ENCODE assay signal across 17 cellular contexts in the genomic region with DNA sequence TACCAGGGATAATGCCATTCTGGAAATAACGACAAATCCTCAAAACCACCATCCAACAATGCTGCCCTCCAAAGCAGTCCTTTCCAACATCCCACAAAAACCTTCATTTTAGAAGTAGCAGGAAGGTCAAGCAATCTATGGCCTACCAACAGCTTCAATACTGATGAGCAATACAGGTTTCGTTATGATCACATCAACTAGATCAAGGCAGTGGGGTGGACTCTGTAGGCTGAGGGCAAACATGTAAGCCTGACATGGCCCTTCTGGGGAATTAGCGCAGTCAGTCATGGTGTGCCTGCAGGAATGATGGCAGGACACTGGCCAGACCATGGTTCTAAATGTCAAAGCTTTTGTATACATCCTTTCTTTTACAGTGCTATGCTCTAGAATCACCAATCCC. TPM values are rescaled to one million over a fixed set of nuclear protein-coding genes. Genes with fewer than 3 reads are reported as not detected.
DNase-seq lines count a peak whose midpoint lies in the region; ATAC-seq and TF ChIP-seq lines count a peak whose summit lies in the region.
"Had no signal": no experiment of that assay in that cellular context is flagged by ENCODE, and none has a peak within 500 bp of the region (broad histone marks: within the 10 kb centered on the region; RNA-seq: fewer than 3 reads in every experiment).

No MANE protein-coding gene starts in this region.

- no peaks in the 10 kb centered on the region for H3K9me3 Mint-ChIP-seq in activated T-cell treated with anti-CD3 and anti-CD28 coated beads, Interleukin-2, amount 50 U/mL, for 24 hours
- H3K9me3 Mint-ChIP-seq in endothelial cell (ENCODE audit: unreplicated experiment) = no peaks in the 10 kb centered on the region
- no peaks in the 10 kb centered on the region for H3K9me3 Mint-ChIP-seq in stimulated activated effector memory CD8-positive, alpha-beta T cell treated with anti-CD3 and anti-CD28 coated beads, Interleukin-12 subunit alpha, Interleukin-12 subunit beta, amount 100 ng/mL, for 72 hours
- H3K9me3 Mint-ChIP-seq: stimulated activated naive CD8-positive, alpha-beta T cell treated with anti-CD3 and anti-CD28 coated beads, Interleukin-15, amount 100 ng/mL, for 72 hours had no signal

- no peak for DNase-seq in activated T-cell treated with anti-CD3 and anti-CD28 coated beads, Interleukin-2, amount 50 U/mL, for 24 hours
- DNase-seq in activated T-cell treated with anti-CD3 and anti-CD28 coated beads for 4 hours = no peak
- no peak for DNase-seq in T-helper 17 cell
- DNase-seq in endothelial cell (ENCODE audit: low spot score) = no peak
- DNase-seq in stimulated activated effector memory CD8-positive, alpha-beta T cell treated with anti-CD3 and anti-CD28 coated beads, Interleukin-12 subunit alpha, Interleukin-12 subunit beta, amount 100 ng/mL, for 72 hours (ENCODE audit: low spot score in 2 of 2) = no peak
- no peak for DNase-seq in GM13977 (ENCODE audit: low spot score)
- no peak for DNase-seq in T-helper 1 cell
- DNase-seq in G401 (ENCODE audit: low spot score) = no peak
- DNase-seq: activated CD4-positive, alpha-beta T cell treated with anti-CD3 and anti-CD28 coated beads, Interleukin-2, amount 50 U/mL, for 48 hours; NCI-H1694; NCI-H748 treated with DMSO at 0.1 percent for 48 hours; Right ventricle myocardium superior; stimulated activated naive CD8-positive, alpha-beta T cell treated with anti-CD3 and anti-CD28 coated beads, Interleukin-15, amount 100 ng/mL, for 72 hours had no signal

- peaks cover 96% of the 10 kb centered on the region for H3K36me3 Mint-ChIP-seq in activated T-cell treated with anti-CD3 and anti-CD28 coated beads, Interleukin-2, amount 50 U/mL, for 24 hours (ENCODE audit: low read depth)
- H3K36me3 Mint-ChIP-seq in T-helper 17 cell (ENCODE audit: low read depth) = peaks cover 22% of the 10 kb centered on the region
- H3K36me3 Mint-ChIP-seq in endothelial cell (ENCODE audit: low read depth, unreplicated experiment) = peaks cover 50% of the 10 kb centered on the region
- peaks cover 100% of the 10 kb centered on the region for H3K36me3 Mint-ChIP-seq in stimulated activated effector memory CD8-positive, alpha-beta T cell treated with anti-CD3 and anti-CD28 coated beads, Interleukin-12 subunit alpha, Interleukin-12 subunit beta, amount 100 ng/mL, for 72 hours

- in situ Hi-C loops in GM13977 (cut with MboI; ENCODE audit: low pct_unique_long_range_greater_than_20kb, low sequenced_read_pairs, unreplicated experiment) (no loop called here), G401 (cut with HindIII; ENCODE audit: low sequenced_read_pairs) (no loop called here)

- TF ChIP-seq CTCF in endothelial cell (IDR thresholded peaks at IDR 0.05; ENCODE audit: unreplicated experiment) = no peak
- TF ChIP-seq CTCF in GM13977 (IDR thresholded peaks at IDR 0.05; ENCODE audit: extremely low read depth, insufficient read depth, missing control alignments) = no peak

- H3K4me1 Mint-ChIP-seq in activated T-cell treated with anti-CD3 and anti-CD28 coated beads, Interleukin-2, amount 50 U/mL, for 24 hours (ENCODE audit: low read depth) = peaks cover 64% of the 10 kb centered on the region
- peaks cover 51% of the 10 kb centered on the region for H3K4me1 Mint-ChIP-seq in T-helper 17 cell
- peaks cover 19% of the 10 kb centered on the region for H3K4me1 Mint-ChIP-seq in endothelial cell (ENCODE audit: unreplicated experiment)
- H3K4me1 Mint-ChIP-seq in stimulated activated effector memory CD8-positive, alpha-beta T cell treated with anti-CD3 and anti-CD28 coated beads, Interleukin-12 subunit alpha, Interleukin-12 subunit beta, amount 100 ng/mL, for 72 hours = peaks cover 64% of the 10 kb centered on the region

- H3K9me3 ChIP-seq in T-helper 17 cell (ENCODE audit: control insufficient read depth, low read length, poor library complexity, severe bottlenecking) = no peaks in the 10 kb centered on the region
- H3K9me3 ChIP-seq: ascending aorta; BLaER1 treated with 17β-estradiol and CSF1 and Interleukin-3, amounts not matched to agents 10 nM and 100 nM had no signal

- peak overlapping the region; percentile 86 for H3K27ac Mint-ChIP-seq in activated T-cell treated with anti-CD3 and anti-CD28 coated beads, Interleukin-2, amount 50 U/mL, for 24 hours
- H3K27ac Mint-ChIP-seq in T-helper 17 cell = peak overlapping the region; percentile 97
- H3K27ac Mint-ChIP-seq in endothelial cell (ENCODE audit: unreplicated experiment) = no peak overlapping the region
- H3K27ac Mint-ChIP-seq in stimulated activated effector memory CD8-positive, alpha-beta T cell treated with anti-CD3 and anti-CD28 coated beads, Interleukin-12 subunit alpha, Interleukin-12 subunit beta, amount 100 ng/mL, for 72 hours = peak overlapping the region; percentile 66

- no peak overlapping the region for H3K4me3 Mint-ChIP-seq in activated T-cell treated with anti-CD3 and anti-CD28 coated beads, Interleukin-2, amount 50 U/mL, for 24 hours
- peak overlapping the region; percentile 80 for H3K4me3 Mint-ChIP-seq in T-helper 17 cell
- peak overlapping the region; percentile 4 for H3K4me3 Mint-ChIP-seq in endothelial cell (ENCODE audit: unreplicated experiment)
- no peak overlapping the region for H3K4me3 Mint-ChIP-seq in stimulated activated effector memory CD8-positive, alpha-beta T cell treated with anti-CD3 and anti-CD28 coated beads, Interleukin-12 subunit alpha, Interleukin-12 subunit beta, amount 100 ng/mL, for 72 hours

- no peak for ATAC-seq in T-helper 17 cell
- peak; percentile 78 for ATAC-seq in stimulated activated effector memory CD8-positive, alpha-beta T cell treated with anti-CD3 and anti-CD28 coated beads, Interleukin-12 subunit alpha, Interleukin-12 subunit beta, amount 100 ng/mL, for 72 hours
- ATAC-seq: K562; sciatic nerve; stimulated activated naive CD8-positive, alpha-beta T cell treated with anti-CD3 and anti-CD28 coated beads, Interleukin-15, amount 100 ng/mL, for 72 hours had no signal

- no peaks in the 10 kb centered on the region for H3K27me3 Mint-ChIP-seq in activated T-cell treated with anti-CD3 and anti-CD28 coated beads, Interleukin-2, amount 50 U/mL, for 24 hours
- H3K27me3 Mint-ChIP-seq in T-helper 17 cell = no peaks in the 10 kb centered on the region
- H3K27me3 Mint-ChIP-seq in endothelial cell (ENCODE audit: unreplicated experiment) = peaks cover 9% of the 10 kb centered on the region
- H3K27me3 Mint-ChIP-seq: stimulated activated naive CD8-positive, alpha-beta T cell treated with anti-CD3 and anti-CD28 coated beads, Interleukin-15, amount 100 ng/mL, for 72 hours had no signal

RNA-seq across cellular contexts. Expression of gene EZR, which starts 41.7 kb away (rescaled TPM):
- total RNA-seq in T-helper 17 cell = 100 to 1,000 TPM; 341 to 361 TPM
- total RNA-seq in endothelial cell (ENCODE audit: unreplicated experiment) = 125 TPM
- total RNA-seq in G401 (2014; rRNA removed; shearing (Covaris generic)) = 206 and 261 TPM in 2 replicates

Comparison
In these comparisons a context has a peak if more than half of its experiments do, and no peak if none do; other contexts are left out.
1. H3K4me3 Mint-ChIP-seq: peak in T-helper 17 cell (single experiment) and endothelial cell (single experiment); none in activated T-cell treated with anti-CD3 and anti-CD28 coated beads, Interleukin-2, amount 50 U/mL, for 24 hours (single experiment) and stimulated activated effector memory CD8-positive, alpha-beta T cell treated with anti-CD3 and anti-CD28 coated beads, Interleukin-12 subunit alpha, Interleukin-12 subunit beta, amount 100 ng/mL, for 72 hours (single experiment).